ENCODE assay signal across 1 cellular context in genomic region chr3:11199902-11200678, GRCh38.
TF ChIP-seq lines count a peak whose summit lies in the region.

No MANE protein-coding gene starts in this region.

TF ChIP-seq in WTC11, 78 proteins besides CTCF, POLR2A, EP300 and RAD21:
- TF ChIP-seq PRDM15 (CRISPR knock-in tag; IDR thresholded peaks at IDR 0.05), result no peak
- peak; percentile 72 for TF ChIP-seq GTF2I (CRISPR knock-in tag; conservative IDR thresholded peaks at IDR 0.05)
